In the genomic region with DNA sequence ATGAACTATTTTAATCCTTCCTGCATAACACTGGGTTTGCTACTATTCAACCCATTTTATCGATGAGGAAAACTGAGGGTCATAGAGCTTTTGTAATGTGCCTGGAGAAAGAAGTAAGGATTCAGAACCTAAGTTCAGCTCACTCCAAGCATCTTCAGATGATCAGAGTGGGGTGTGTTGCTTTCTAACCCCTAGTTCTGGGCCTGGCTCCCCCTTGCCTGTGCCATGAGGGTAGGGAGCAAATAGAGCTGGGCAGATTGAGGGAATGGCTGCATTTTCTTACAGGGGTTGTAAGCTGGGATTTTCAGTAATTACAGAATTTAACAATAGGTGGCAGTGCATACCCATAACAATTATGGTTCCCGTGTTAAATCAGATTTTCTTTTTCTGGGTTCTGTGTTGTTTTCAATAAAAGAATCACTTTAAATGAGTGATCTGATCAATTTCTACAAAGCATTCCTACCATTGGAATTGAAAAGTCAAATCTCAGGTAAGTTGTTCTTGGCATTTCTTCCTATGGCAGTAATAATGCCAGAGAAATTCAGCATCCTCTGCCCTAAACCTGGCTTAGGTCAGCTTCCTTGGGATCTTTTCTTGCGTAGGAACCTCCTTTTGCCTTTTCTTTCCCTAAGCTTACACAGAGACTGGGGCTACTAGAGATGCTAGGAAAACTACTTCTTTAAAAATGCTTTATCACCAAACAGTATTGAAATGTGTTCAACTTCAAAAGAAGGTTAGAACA, we compare ENCODE assay signal across 9 cellular contexts. TPM values are rescaled to one million over a fixed set of nuclear protein-coding genes. Genes with fewer than 3 reads are reported as not detected.
DNase-seq lines count a peak whose midpoint lies in the region; ATAC-seq and TF ChIP-seq lines count a peak whose summit lies in the region.
"Had no signal": no experiment of that assay in that cellular context is flagged by ENCODE, and none has a peak within 500 bp of the region (broad histone marks: within the 10 kb centered on the region; RNA-seq: fewer than 3 reads in every experiment).

No MANE protein-coding gene starts in this region.

- WGBS in hepatocyte (ENCODE audit: low lambda C conversion rate, missing lambda C conversion rate) = 77% methylated on average over 3 of the region's 3 CpGs

- peaks cover 9% of the 10 kb centered on the region for H3K27me3 Mint-ChIP-seq in activated T-helper 17 cell treated with anti-CD3 and anti-CD28 coated beads, Interleukin-2, amount 50 U/mL, for 72 hours

- ATAC-seq in GM18870 (IDR thresholded peaks at IDR 0.05; ENCODE audit: unreplicated experiment) = peak; percentile 50
- ATAC-seq in activated T-helper 17 cell treated with anti-CD3 and anti-CD28 coated beads, Interleukin-2, amount 50 U/mL, for 72 hours (replicated peaks) = no peak

- no peaks in the 10 kb centered on the region for H3K27me3 ChIP-seq in WERI-Rb-1 (ENCODE audit: insufficient read depth, low read depth, severe bottlenecking)
- H3K27me3 ChIP-seq in hepatocyte = no peaks in the 10 kb centered on the region
- H3K27me3 ChIP-seq: neutrophil had no signal

- H3K36me3 ChIP-seq in WERI-Rb-1 (no peaks in the 10 kb centered on the region), hepatocyte (replicated peaks; ENCODE audit: insufficient read depth, low read depth) (no peaks in the 10 kb centered on the region)
- H3K36me3 ChIP-seq: neutrophil had no signal

- DNase-seq in CD1c-positive myeloid dendritic cell (ENCODE audit: extremely low spot score) (peak; percentile 62), LNCaP clone FGC (ENCODE audit: low read depth) (peak; percentile 19), WERI-Rb-1 (no peak), hepatocyte (ENCODE audit: low spot score) (peak; percentile 55), superior temporal gyrus (ENCODE audit: extremely low spot score) (peak; percentile 92), ecto neural progenitor cell (ENCODE audit: low spot score) (no peak)

- no peak overlapping the region for H3K4me3 Mint-ChIP-seq in activated T-helper 17 cell treated with anti-CD3 and anti-CD28 coated beads, Interleukin-2, amount 50 U/mL, for 72 hours

- H4K20me1 ChIP-seq in hepatocyte (ENCODE audit: insufficient read depth, poor library complexity, severe bottlenecking) = no peaks in the 10 kb centered on the region

- no peak overlapping the region for H2AFZ ChIP-seq in hepatocyte

- TF ChIP-seq CTCF in LNCaP clone FGC (IDR thresholded peaks at IDR 0.05; ENCODE audit: control insufficient read depth, extremely low read depth, insufficient read depth) (peak; percentile 57), WERI-Rb-1 (IDR thresholded peaks at IDR 0.05; ENCODE audit: low read depth, low read length) (peak; percentile 28; the same call in 1 of the 2 replicates), hepatocyte (IDR thresholded peaks at IDR 0.05; ENCODE audit: poor library complexity) (peak; percentile 56)

- no peak overlapping the region for H3K4me3 ChIP-seq in LNCaP clone FGC (ENCODE audit: low read depth, low read length)
- H3K4me3 ChIP-seq in WERI-Rb-1 (ENCODE audit: low read depth, low read length) = no peak overlapping the region
- H3K4me3 ChIP-seq in hepatocyte = no peak overlapping the region

- no peak overlapping the region for H3K4me2 ChIP-seq in hepatocyte

- H3K4me1 ChIP-seq in hepatocyte (ENCODE audit: insufficient read depth) = peaks cover 5% of the 10 kb centered on the region

- no peaks in the 10 kb centered on the region for H3K79me2 ChIP-seq in hepatocyte

- no peaks in the 10 kb centered on the region for H3K36me3 Mint-ChIP-seq in activated T-helper 17 cell treated with anti-CD3 and anti-CD28 coated beads, Interleukin-2, amount 50 U/mL, for 72 hours (ENCODE audit: low read depth)

- H3K9me3 Mint-ChIP-seq in activated T-helper 17 cell treated with anti-CD3 and anti-CD28 coated beads, Interleukin-2, amount 50 U/mL, for 72 hours = no peaks in the 10 kb centered on the region

- H3K27ac ChIP-seq in WERI-Rb-1 = no peak overlapping the region
- no peak overlapping the region for H3K27ac ChIP-seq in hepatocyte
- H3K27ac ChIP-seq: neutrophil had no signal

- H3K27ac Mint-ChIP-seq in activated T-helper 17 cell treated with anti-CD3 and anti-CD28 coated beads, Interleukin-2, amount 50 U/mL, for 72 hours = no peak overlapping the region

- H3K9me3 ChIP-seq in WERI-Rb-1 (ENCODE audit: severe bottlenecking) (no peaks in the 10 kb centered on the region), hepatocyte (ENCODE audit: low read depth) (no peaks in the 10 kb centered on the region)
- H3K9me3 ChIP-seq: neutrophil had no signal

- no peaks in the 10 kb centered on the region for H3K4me1 Mint-ChIP-seq in activated T-helper 17 cell treated with anti-CD3 and anti-CD28 coated beads, Interleukin-2, amount 50 U/mL, for 72 hours

- no peaks in the 10 kb centered on the region for H3K9me2 ChIP-seq in hepatocyte (replicated peaks; ENCODE audit: insufficient read depth)

RNA-seq across cellular contexts. Expression of a gene that starts 45.2 kb away (rescaled TPM):
- total RNA-seq in hepatocyte = 3.8 and 12.6 TPM in 2 replicates
- 4.3 and 5.2 TPM in 2 replicates for polyA plus RNA-seq in hepatocyte
- total RNA-seq in activated T-helper 17 cell treated with anti-CD3 and anti-CD28 coated beads, Interleukin-2, amount 50 U/mL, for 72 hours = not detected

Comparison
In these comparisons a context has a peak if more than half of its experiments do, and no peak if none do; other contexts are left out.
1. DNase-seq: peak in CD1c-positive myeloid dendritic cell (single experiment), LNCaP clone FGC (single experiment), hepatocyte (single experiment) and superior temporal gyrus (single experiment); none in WERI-Rb-1 (single experiment) and ecto neural progenitor cell (single experiment).
2. Peak in every context shown above with its lines, with median percentiles within 50 percentile points of each other: CTCF ChIP-seq.